18 cellular contexts compared by ENCODE assay signal in the genomic region with DNA sequence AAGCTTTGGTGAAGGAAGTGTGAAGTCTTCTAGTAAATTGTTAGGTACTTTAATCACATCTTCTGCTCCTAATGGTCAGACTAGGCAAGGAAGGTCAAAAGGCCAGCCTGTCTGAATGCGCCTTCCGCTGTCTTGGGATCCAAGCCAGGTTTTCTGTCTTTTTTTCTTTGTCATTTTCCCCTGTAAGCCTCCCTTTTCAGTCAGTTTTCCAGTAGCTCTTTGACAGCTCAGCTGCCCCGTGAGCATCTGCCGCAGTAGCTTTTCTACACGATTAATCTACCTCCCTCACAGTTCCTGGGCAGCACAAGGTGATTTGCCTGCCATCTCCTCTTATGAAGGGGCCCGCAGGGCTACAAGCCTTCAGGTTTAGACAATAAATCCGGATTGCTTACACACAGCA.
A peak's percentile ranks its signal among the peaks of the same experiment; 100 is the strongest.
DNase-seq lines count a peak whose midpoint lies in the region; ATAC-seq and TF ChIP-seq lines count a peak whose summit lies in the region.
"Had no signal": no experiment of that assay in that cellular context is flagged by ENCODE, and none has a peak within 500 bp of the region (broad histone marks: within the 10 kb centered on the region; RNA-seq: fewer than 3 reads in every experiment).

No MANE protein-coding gene starts in this region.

- H3K36me3 ChIP-seq in breast epithelium = no peaks in the 10 kb centered on the region
- H3K36me3 ChIP-seq: esophagus muscularis mucosa, pancreas had no signal

- no peaks in the 10 kb centered on the region for H3K27me3 ChIP-seq in breast epithelium
- H3K27me3 ChIP-seq: esophagus muscularis mucosa, pancreas had no signal

- ATAC-seq in GM21360 (IDR thresholded peaks at IDR 0.05; ENCODE audit: unreplicated experiment) = no peak
- ATAC-seq: activated CD8-positive, alpha-beta T cell treated with anti-CD3 and anti-CD28 coated beads, Interleukin-2, amount 10 ng/mL, durations not matched to agents 7 days and 5 days; HCT116 had no signal

- H3K4me3 Mint-ChIP-seq in dendritic cell treated with granulocyte-macrophage colony-stimulating factor and Interleukin-4, amounts not matched to agents 40 ng/mL and 50 ng/mL, for 4 days = no peak overlapping the region
- H3K4me3 Mint-ChIP-seq in nephron = no peak overlapping the region
- H3K4me3 Mint-ChIP-seq: activated CD8-positive, alpha-beta T cell treated with anti-CD3 and anti-CD28 coated beads, Interleukin-2, amount 10 ng/mL, durations not matched to agents 7 days and 5 days; stimulated activated naive CD8-positive, alpha-beta T cell treated with anti-CD3 and anti-CD28 coated beads, Interleukin-15, Interleukin-2, amounts not matched to agents 100 ng/mL and 50 ng/mL, for 24 hours; T-helper 1 cell treated with Interleukin-12 subunit alpha and Interleukin-12 subunit beta and Interleukin-4 antibody, amounts not matched to agents 30 μg/mL and 1 μg/mL, for 36 hours had no signal

- H3K4me3 ChIP-seq in breast epithelium = no peak overlapping the region
- H3K4me3 ChIP-seq: esophagus muscularis mucosa, pancreas had no signal

- TF ChIP-seq POLR2A in breast epithelium (IDR thresholded peaks at IDR 0.05) = no peak

- intact Hi-C loops in dendritic cell treated with granulocyte-macrophage colony-stimulating factor and Interleukin-4, amounts not matched to agents 40 ng/mL and 50 ng/mL, for 4 days (cut with micrococcal nuclease) = no loop called here
- intact Hi-C loops in breast epithelium (cut with DNase I; ENCODE audit: low total_unique reads) = loop anchor here (2.0 kb wide), 1 partner anchor 25 kb away; no protein-coding TSS in a partner anchor

- no peaks in the 10 kb centered on the region for H3K9me3 ChIP-seq in breast epithelium
- H3K9me3 ChIP-seq: esophagus muscularis mucosa, pancreas had no signal

- DNase-seq in ELF-1 (ENCODE audit: low read depth, low spot score) (peak; percentile 45), NCI-H2171 (lab: John Stamatoyannopoulos, UW) (peak; percentile 41), breast epithelium (ENCODE audit: low spot score in 2 of 2) (no peak), COLO668 (lab: John Stamatoyannopoulos, UW; ENCODE audit: unreplicated experiment) (no peak), NCI-H2107 treated with DMSO at 0.1 percent for 48 hours (lab: John Stamatoyannopoulos, UW; ENCODE audit: unreplicated experiment) (no peak)
- DNase-seq: activated CD8-positive, alpha-beta T cell treated with anti-CD3 and anti-CD28 coated beads, Interleukin-2, amount 10 ng/mL, durations not matched to agents 7 days and 5 days; Karpas-422; NCI-H1417; NCI-H510A treated with DMSO at 0.1 percent for 48 hours; pancreas had no signal

- H3K27ac ChIP-seq in breast epithelium = no peak overlapping the region
- H3K27ac ChIP-seq: esophagus muscularis mucosa, pancreas, VCaP had no signal

- no peaks in the 10 kb centered on the region for H3K36me3 Mint-ChIP-seq in dendritic cell treated with granulocyte-macrophage colony-stimulating factor and Interleukin-4, amounts not matched to agents 40 ng/mL and 50 ng/mL, for 4 days (ENCODE audit: low read depth)
- H3K36me3 Mint-ChIP-seq in nephron (ENCODE audit: low read depth) = no peaks in the 10 kb centered on the region

- H3K9me3 Mint-ChIP-seq in dendritic cell treated with granulocyte-macrophage colony-stimulating factor and Interleukin-4, amounts not matched to agents 40 ng/mL and 50 ng/mL, for 4 days = no peaks in the 10 kb centered on the region
- H3K9me3 Mint-ChIP-seq in nephron = peaks cover 7% of the 10 kb centered on the region

- peak overlapping the region; percentile 31 for H3K27ac Mint-ChIP-seq in dendritic cell treated with granulocyte-macrophage colony-stimulating factor and Interleukin-4, amounts not matched to agents 40 ng/mL and 50 ng/mL, for 4 days
- H3K27ac Mint-ChIP-seq in nephron = peak overlapping the region; percentile 17 to 46 (median 22)
- H3K27ac Mint-ChIP-seq: activated CD8-positive, alpha-beta T cell treated with anti-CD3 and anti-CD28 coated beads, Interleukin-2, amount 10 ng/mL, durations not matched to agents 7 days and 5 days; stimulated activated naive CD8-positive, alpha-beta T cell treated with anti-CD3 and anti-CD28 coated beads, Interleukin-15, Interleukin-2, amounts not matched to agents 100 ng/mL and 50 ng/mL, for 24 hours; T-helper 1 cell treated with Interleukin-12 subunit alpha and Interleukin-12 subunit beta and Interleukin-4 antibody, amounts not matched to agents 30 μg/mL and 1 μg/mL, for 36 hours had no signal

- TF ChIP-seq CTCF in nephron (IDR thresholded peaks at IDR 0.05; ENCODE audit: unreplicated experiment in 3 of 3) (no peak), breast epithelium (IDR thresholded peaks at IDR 0.05) (no peak)

- no peaks in the 10 kb centered on the region for H3K27me3 Mint-ChIP-seq in dendritic cell treated with granulocyte-macrophage colony-stimulating factor and Interleukin-4, amounts not matched to agents 40 ng/mL and 50 ng/mL, for 4 days
- peaks cover 4% of the 10 kb centered on the region for H3K27me3 Mint-ChIP-seq in nephron (ENCODE audit: low read depth)

- no peaks in the 10 kb centered on the region for H3K4me1 ChIP-seq in breast epithelium
- H3K4me1 ChIP-seq: pancreas had no signal

- H3K4me1 Mint-ChIP-seq in dendritic cell treated with granulocyte-macrophage colony-stimulating factor and Interleukin-4, amounts not matched to agents 40 ng/mL and 50 ng/mL, for 4 days (ENCODE audit: low read depth) = peaks cover 65% of the 10 kb centered on the region
- H3K4me1 Mint-ChIP-seq in nephron = peaks cover 46% of the 10 kb centered on the region

Comparison
In these comparisons a context has a peak if more than half of its experiments do, and no peak if none do; other contexts are left out.
1. DNase-seq: peak in ELF-1 (single experiment) and NCI-H2171 (single experiment); none in breast epithelium (0 of 2), COLO668 (single experiment) and NCI-H2107 treated with DMSO at 0.1 percent for 48 hours (single experiment).